ENCODE assay signal across 15 cellular contexts in the genomic region with DNA sequence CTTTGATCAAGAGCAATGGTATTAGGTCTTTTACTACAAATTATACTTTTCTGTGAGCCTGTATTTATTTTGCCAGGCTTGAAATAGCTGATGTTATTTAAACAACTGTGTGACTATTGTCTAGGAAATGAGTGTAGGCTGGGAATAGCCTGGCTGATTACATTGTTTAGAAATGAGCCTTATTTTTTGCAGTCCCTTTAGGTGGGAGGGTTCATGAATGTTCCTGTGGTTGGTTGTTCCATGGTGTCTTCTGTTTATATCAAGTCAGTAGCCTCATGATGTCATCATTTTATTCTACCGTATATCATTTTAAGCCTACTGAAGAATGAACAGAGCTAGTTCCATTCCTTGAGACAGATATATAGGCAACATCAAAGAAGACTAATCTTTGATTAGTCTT. TPM values are rescaled to one million over a fixed set of nuclear protein-coding genes. Genes with fewer than 3 reads are reported as not detected.
DNase-seq lines count a peak whose midpoint lies in the region; ATAC-seq, FAIRE-seq and TF ChIP-seq lines count a peak whose summit lies in the region.
"Had no signal": no experiment of that assay in that cellular context is flagged by ENCODE, and none has a peak within 500 bp of the region (broad histone marks: within the 10 kb centered on the region; RNA-seq: fewer than 3 reads in every experiment).

No MANE protein-coding gene starts in this region.

- H3K36me3 ChIP-seq in astrocyte (ENCODE audit: insufficient read depth, low read length) (peaks cover 4% of the 10 kb centered on the region), smooth muscle cell (ENCODE audit: low read depth) (no peaks in the 10 kb centered on the region), H7 (replicated peaks; ENCODE audit: control insufficient read depth, insufficient read depth, low read length) (no peaks in the 10 kb centered on the region)

- H3F3A ChIP-seq in smooth muscle cell (ENCODE audit: low read depth), result peaks cover 24% of the 10 kb centered on the region

- H3K9me3 ChIP-seq in astrocyte (ENCODE audit: insufficient read depth, low read depth, low read length) (no peaks in the 10 kb centered on the region), smooth muscle cell (replicated peaks; ENCODE audit: low read depth) (no peaks in the 10 kb centered on the region)

- 9% methylated on average over 1 of the region's 1 CpG for WGBS in smooth muscle cell (ENCODE audit: low lambda C conversion rate)

- H4K20me1 ChIP-seq in astrocyte (ENCODE audit: insufficient read depth, low read length), result peaks cover 73% of the 10 kb centered on the region
- peaks cover 50% of the 10 kb centered on the region for H4K20me1 ChIP-seq in smooth muscle cell (ENCODE audit: low read depth)

- no peaks in the 10 kb centered on the region for H3K9me3 Mint-ChIP-seq in astrocyte (ENCODE audit: unreplicated experiment)
- H3K9me3 Mint-ChIP-seq: CD4-positive, alpha-beta T cell; central memory CD8-positive, alpha-beta T cell; naive thymus-derived CD8-positive, alpha-beta T cell had no signal

- H2AFZ ChIP-seq in astrocyte (ENCODE audit: low read depth, low read length) (no peak overlapping the region), smooth muscle cell (ENCODE audit: low read depth) (no peak overlapping the region)

- H3K4me2 ChIP-seq in astrocyte (ENCODE audit: low read length) (peak overlapping the region; percentile 56), smooth muscle cell (no peak overlapping the region)

- H3K4me3 ChIP-seq in astrocyte (ENCODE audit: insufficient read depth, low read depth, low read length) (no peak overlapping the region), fibroblast of pulmonary artery (replicated peaks; ENCODE audit: low read depth, low read length) (no peak overlapping the region), smooth muscle cell (no peak overlapping the region), H7 (ENCODE audit: insufficient read depth, low read depth, low read length) (no peak overlapping the region)

- no peak for TF ChIP-seq CTCF in astrocyte (IDR thresholded peaks at IDR 0.05; ENCODE audit: insufficient read depth, low read depth, low read length)
- no peak for TF ChIP-seq CTCF in fibroblast of pulmonary artery (IDR thresholded peaks at IDR 0.05; ENCODE audit: low read length, missing control alignments)
- no peak for TF ChIP-seq CTCF in smooth muscle cell (IDR thresholded peaks at IDR 0.05; ENCODE audit: borderline replicate concordance, insufficient read depth, poor library complexity, severe bottlenecking)

- no peak overlapping the region for H3K4me3 Mint-ChIP-seq in astrocyte (ENCODE audit: unreplicated experiment)
- H3K4me3 Mint-ChIP-seq: CD4-positive, alpha-beta T cell; central memory CD8-positive, alpha-beta T cell; naive thymus-derived CD8-positive, alpha-beta T cell had no signal

- H3K27me3 ChIP-seq in astrocyte (ENCODE audit: insufficient read depth, low read length) (no peaks in the 10 kb centered on the region), smooth muscle cell (ENCODE audit: low read depth) (no peaks in the 10 kb centered on the region), H7 (ENCODE audit: control insufficient read depth, insufficient read depth, low read length) (no peaks in the 10 kb centered on the region)

- H3K4me1 ChIP-seq in astrocyte (ENCODE audit: insufficient read depth, low read length) (peaks cover 49% of the 10 kb centered on the region), smooth muscle cell (ENCODE audit: low read depth) (peaks cover 21% of the 10 kb centered on the region)

- H3K27ac ChIP-seq in astrocyte (ENCODE audit: low read depth, low read length) (peak overlapping the region; percentile 75), smooth muscle cell (ENCODE audit: low read depth) (peak overlapping the region; percentile 86)

- peaks cover 51% of the 10 kb centered on the region for H3K4me1 Mint-ChIP-seq in astrocyte (ENCODE audit: low read depth, unreplicated experiment)
- H3K4me1 Mint-ChIP-seq: central memory CD8-positive, alpha-beta T cell; naive thymus-derived CD8-positive, alpha-beta T cell had no signal

- H3K79me2 ChIP-seq in astrocyte (ENCODE audit: insufficient read depth, low read length) (peaks cover 96% of the 10 kb centered on the region), smooth muscle cell (ENCODE audit: low read depth) (peaks cover 60% of the 10 kb centered on the region)

- FAIRE-seq in astrocyte (lab: Jason Lieb, UNC), result peak; percentile 37

- H3K9ac ChIP-seq in astrocyte (ENCODE audit: low read length), result peak overlapping the region; percentile 45
- H3K9ac ChIP-seq in smooth muscle cell (ENCODE audit: low read depth), result peak overlapping the region; percentile 28

- H3K27ac Mint-ChIP-seq in astrocyte (ENCODE audit: unreplicated experiment), result no peak overlapping the region
- H3K27ac Mint-ChIP-seq: CD4-positive, alpha-beta T cell had no signal

- no peaks in the 10 kb centered on the region for H3K27me3 Mint-ChIP-seq in astrocyte (ENCODE audit: low read depth, unreplicated experiment)

- DNase-seq in H4 (ENCODE audit: low spot score) (peak; percentile 74), astrocyte (ENCODE audit: low read depth) (peak; percentile 92), fibroblast of pulmonary artery (ENCODE audit: low read depth) (peak; percentile 91), smooth muscle cell (lab: John Stamatoyannopoulos, UW; ENCODE audit: unreplicated experiment) (no peak), H7 (no peak), NCI-H2196 (lab: John Stamatoyannopoulos, UW; ENCODE audit: unreplicated experiment) (no peak)
- DNase-seq: activated naive CD4-positive, alpha-beta T cell; CD4-positive, alpha-beta T cell; foreskin melanocyte; KG1; naive thymus-derived CD8-positive, alpha-beta T cell; NCI-H2029 treated with DMSO at 0.1 percent for 48 hours had no signal

- H3K36me3 Mint-ChIP-seq in astrocyte (ENCODE audit: low read depth, unreplicated experiment), result peaks cover 22% of the 10 kb centered on the region
- H3K36me3 Mint-ChIP-seq: naive thymus-derived CD8-positive, alpha-beta T cell had no signal

- no peak for ATAC-seq in GM21786 (IDR thresholded peaks at IDR 0.05; ENCODE audit: unreplicated experiment)
- no peak for ATAC-seq in GM18909 (IDR thresholded peaks at IDR 0.05; ENCODE audit: poor library complexity, unreplicated experiment)
- ATAC-seq: naive thymus-derived CD8-positive, alpha-beta T cell had no signal

RNA-seq across cellular contexts. Expression of a gene that starts 53.0 kb away (rescaled TPM):
- total RNA-seq in H4 (2014; rRNA removed; shearing (Covaris generic)), result 36.3 and 50.3 TPM in 2 replicates
- 386 and 476 TPM in 2 replicates for total RNA-seq in astrocyte
- total RNA-seq in smooth muscle cell, result 111 TPM in 2 replicates
- polyA plus RNA-seq in smooth muscle cell, result 139 and 143 TPM in 2 replicates
- total RNA-seq in H7 (2014; rRNA removed; shearing (Covaris generic)), result 31.1 and 41.4 TPM in 2 replicates
- total RNA-seq: naive thymus-derived CD8-positive, alpha-beta T cell had no signal

Comparison
In these comparisons a context has a peak if more than half of its experiments do, and no peak if none do; other contexts are left out.
1. DNase-seq: peak in H4 (single experiment), astrocyte (single experiment) and fibroblast of pulmonary artery (single experiment); none in smooth muscle cell (single experiment), H7 (single experiment) and NCI-H2196 (single experiment).